In the genomic region with DNA sequence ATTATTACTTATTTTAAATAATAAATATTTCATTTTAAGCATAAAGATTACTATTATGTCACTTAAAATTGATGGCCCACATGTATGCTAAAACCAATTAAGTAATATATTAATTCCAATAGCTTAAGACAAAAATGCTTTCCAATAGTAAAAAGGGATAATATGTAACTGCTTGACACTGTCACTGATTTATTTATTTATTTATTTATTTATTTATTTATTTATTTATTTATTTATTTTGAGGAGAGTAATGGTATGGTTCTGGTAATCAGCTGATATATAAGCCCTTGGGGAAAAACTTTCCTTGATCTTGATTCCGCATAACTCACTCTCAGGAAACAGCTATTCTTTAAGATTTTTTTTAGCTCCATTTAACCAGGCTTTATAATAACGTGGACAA, we compare ENCODE assay signal across 26 cellular contexts.
DNase-seq lines count a peak whose midpoint lies in the region; ATAC-seq, FAIRE-seq and TF ChIP-seq lines count a peak whose summit lies in the region.
"Had no signal": no experiment of that assay in that cellular context is flagged by ENCODE, and none has a peak within 500 bp of the region (broad histone marks: within the 10 kb centered on the region; RNA-seq: fewer than 3 reads in every experiment).

No MANE protein-coding gene starts in this region.

- H4K91ac ChIP-seq in neuronal stem cell (ENCODE audit: low read depth, low read length, poor library complexity), result no peak overlapping the region

- no peak overlapping the region for H3K18ac ChIP-seq in neuronal stem cell (ENCODE audit: low read length)

- H2BK5ac ChIP-seq in neuronal stem cell (ENCODE audit: low read length), result no peak overlapping the region

- H3K4ac ChIP-seq in neuronal stem cell (ENCODE audit: low read length), result no peak overlapping the region

- H3K4me3 ChIP-seq in HEK293 (ENCODE audit: low read depth, low read length) (no peak overlapping the region), neuronal stem cell (ENCODE audit: low read length in 2 of 2) (no peak overlapping the region)
- H3K4me3 ChIP-seq: BLaER1, GM12878 had no signal

- no peak overlapping the region for H3K4me2 ChIP-seq in neuronal stem cell (ENCODE audit: insufficient read depth, low read length, poor library complexity, severe bottlenecking)
- H3K4me2 ChIP-seq: BLaER1 had no signal

- no peak overlapping the region for H2BK15ac ChIP-seq in neuronal stem cell (ENCODE audit: low read length)

- H2BK12ac ChIP-seq in neuronal stem cell (ENCODE audit: low read length), result no peak overlapping the region

- H3K27ac ChIP-seq in HEK293 (ENCODE audit: extremely low read depth, low read depth, low read length) (no peak overlapping the region), neuronal stem cell (replicated peaks; ENCODE audit: low read length) (no peak overlapping the region)
- H3K27ac ChIP-seq: 22Rv1, BLaER1 had no signal

- WGBS in neuronal stem cell (ENCODE audit: extremely low coverage in 2 of 2, insufficient read length in 2 of 2, insufficient replicate concordance in 1 of 2), 2 donors, result no CpG with 5 or more reads among the region's 2 CpGs

- H3K79me1 ChIP-seq in neuronal stem cell (ENCODE audit: low read depth, low read length), result no peaks in the 10 kb centered on the region

- H3K4me3 Mint-ChIP-seq in activated CD8-positive, alpha-beta T cell treated with anti-CD3 and anti-CD28 coated beads, Interleukin-2, amount 10 ng/mL, durations not matched to agents 7 days and 5 days, result no peak overlapping the region
- H3K4me3 Mint-ChIP-seq: B cell; CD14-positive monocyte; CD4-positive, alpha-beta memory T cell; CD4-positive, CD25-positive, alpha-beta regulatory T cell; CD8-positive, alpha-beta memory T cell had no signal

- peak; percentile 53 for FAIRE-seq in A204.1 (lab: Jason Lieb, UNC)
- peak; percentile 26 for FAIRE-seq in frontal cortex (lab: Jason Lieb, UNC)
- FAIRE-seq: GM12878, GM12892, GM18507 had no signal

- H3K4me1 ChIP-seq in HEK293 (ENCODE audit: control insufficient read depth, insufficient read depth, low read length), result no peaks in the 10 kb centered on the region
- H3K4me1 ChIP-seq in neuronal stem cell (ENCODE audit: control insufficient read depth in 2 of 2, insufficient read depth in 1 of 2, low read depth in 1 of 2, low read length in 2 of 2), result no peaks in the 10 kb centered on the region
- H3K4me1 ChIP-seq: BLaER1 had no signal

- H3K9me3 ChIP-seq in HEK293 (ENCODE audit: control insufficient read depth, insufficient read depth, low read depth, low read length) (no peaks in the 10 kb centered on the region), neuronal stem cell (replicated peaks in 1 of 2; ENCODE audit: control insufficient read depth in 2 of 2, insufficient read depth in 1 of 2, low read depth in 1 of 2, low read length in 2 of 2) (no peaks in the 10 kb centered on the region)
- H3K9me3 ChIP-seq: BLaER1 had no signal

- no peak overlapping the region for H3K9ac ChIP-seq in neuronal stem cell (ENCODE audit: low read depth, low read length, poor library complexity)
- H3K9ac ChIP-seq: BLaER1 had no signal

- CTCF ChIA-PET in HEK293 (lab: Yijun Ruan, JAX), result interaction anchor here (0.5 to 0.7 kb wide), 2 partner anchors 120 to 1042 kb away, joined by 3 to 6 read pairs; no protein-coding TSS in a partner anchor
- CTCF ChIA-PET in activated CD8-positive, alpha-beta T cell treated with anti-CD3 and anti-CD28 coated beads, Interleukin-2, amount 10 ng/mL, durations not matched to agents 7 days and 5 days (lab: Charles Lee), result no interaction called here

- no peak overlapping the region for H2AK5ac ChIP-seq in neuronal stem cell (ENCODE audit: low read depth, low read length)

- H3K36me3 Mint-ChIP-seq in activated CD8-positive, alpha-beta T cell treated with anti-CD3 and anti-CD28 coated beads, Interleukin-2, amount 10 ng/mL, durations not matched to agents 7 days and 5 days (ENCODE audit: low read depth), result no peaks in the 10 kb centered on the region
- H3K36me3 Mint-ChIP-seq: CD14-positive monocyte; CD4-positive, alpha-beta memory T cell; CD4-positive, CD25-positive, alpha-beta regulatory T cell; CD8-positive, alpha-beta memory T cell had no signal

- no peak overlapping the region for H4K8ac ChIP-seq in neuronal stem cell (ENCODE audit: low read depth, low read length)

- H2BK120ac ChIP-seq in neuronal stem cell (ENCODE audit: low read depth, low read length), result no peak overlapping the region

- DNase-seq in frontal cortex (ENCODE audit: low spot score in 2 of 2) (no peak), activated T-cell treated with anti-CD3 and anti-CD28 coated beads for 4 hours (no peak), neuronal stem cell (ENCODE audit: low spot score) (no peak)
- DNase-seq in activated CD8-positive, alpha-beta T cell treated with anti-CD3 and anti-CD28 coated beads, Interleukin-2, amount 10 ng/mL, durations not matched to agents 7 days and 5 days, result no peak
- DNase-seq: AML-193; C1 segment of cervical spinal cord; CD4-positive, alpha-beta memory T cell; CD4-positive, CD25-positive, alpha-beta regulatory T cell; CD8-positive, alpha-beta memory T cell; COR-L47; DMS 273 treated with DMSO at 0.1 percent for 48 hours; DMS153; DMS53; DMS79; DND-41; EL; GDM1 had no signal

- no peak overlapping the region for H3K14ac ChIP-seq in neuronal stem cell (ENCODE audit: low read length)

- H2AFZ ChIP-seq in neuronal stem cell (ENCODE audit: low read length), result no peak overlapping the region

- H3K27me3 ChIP-seq in neuronal stem cell (ENCODE audit: control insufficient read depth in 3 of 3, insufficient read depth in 3 of 3, low read depth in 1 of 3, low read length in 3 of 3), result no peaks in the 10 kb centered on the region
- H3K27me3 ChIP-seq: BLaER1 had no signal

- TF ChIP-seq CTCF in HEK293 (tag by site-specific recombination; IDR thresholded peaks at IDR 0.05), result no peak

- POLR2A ChIA-PET in HEK293 (lab: Yijun Ruan, JAX), result no interaction called here
- POLR2A ChIA-PET in activated CD8-positive, alpha-beta T cell treated with anti-CD3 and anti-CD28 coated beads, Interleukin-2, amount 10 ng/mL, durations not matched to agents 7 days and 5 days (lab: Charles Lee), result no interaction called here

- no peaks in the 10 kb centered on the region for H3K27me3 Mint-ChIP-seq in activated CD8-positive, alpha-beta T cell treated with anti-CD3 and anti-CD28 coated beads, Interleukin-2, amount 10 ng/mL, durations not matched to agents 7 days and 5 days (ENCODE audit: low read depth)
- H3K27me3 Mint-ChIP-seq: B cell; CD4-positive, alpha-beta memory T cell; CD4-positive, CD25-positive, alpha-beta regulatory T cell; CD8-positive, alpha-beta memory T cell had no signal

- ATAC-seq in activated CD8-positive, alpha-beta T cell treated with anti-CD3 and anti-CD28 coated beads, Interleukin-2, amount 10 ng/mL, durations not matched to agents 7 days and 5 days, result no peak
- ATAC-seq: GM12878 had no signal

- no peak overlapping the region for H3K27ac Mint-ChIP-seq in activated CD8-positive, alpha-beta T cell treated with anti-CD3 and anti-CD28 coated beads, Interleukin-2, amount 10 ng/mL, durations not matched to agents 7 days and 5 days
- H3K27ac Mint-ChIP-seq: B cell; CD14-positive monocyte; CD4-positive, alpha-beta memory T cell; CD4-positive, CD25-positive, alpha-beta regulatory T cell; CD8-positive, alpha-beta memory T cell had no signal

- no peak overlapping the region for H3K23ac ChIP-seq in neuronal stem cell (ENCODE audit: low read depth, low read length, poor library complexity)

- H3K4me1 Mint-ChIP-seq in activated CD8-positive, alpha-beta T cell treated with anti-CD3 and anti-CD28 coated beads, Interleukin-2, amount 10 ng/mL, durations not matched to agents 7 days and 5 days (ENCODE audit: low read depth), result no peaks in the 10 kb centered on the region
- H3K4me1 Mint-ChIP-seq: B cell; CD14-positive monocyte; CD4-positive, alpha-beta memory T cell; CD4-positive, CD25-positive, alpha-beta regulatory T cell; CD8-positive, alpha-beta memory T cell had no signal

- peaks cover 14% of the 10 kb centered on the region for H3K9me3 Mint-ChIP-seq in activated CD8-positive, alpha-beta T cell treated with anti-CD3 and anti-CD28 coated beads, Interleukin-2, amount 10 ng/mL, durations not matched to agents 7 days and 5 days (ENCODE audit: insufficient read depth)

- no peaks in the 10 kb centered on the region for H3K36me3 ChIP-seq in HEK293 (ENCODE audit: control insufficient read depth in 2 of 2, insufficient read depth in 1 of 2, low read length in 2 of 2)
- H3K36me3 ChIP-seq in neuronal stem cell (replicated peaks in 1 of 2; ENCODE audit: control insufficient read depth in 2 of 2, insufficient read depth in 2 of 2, low read length in 2 of 2), result no peaks in the 10 kb centered on the region
- H3K36me3 ChIP-seq: BLaER1 had no signal

TF ChIP-seq in HEK293, 187 proteins besides CTCF, POLR2A, EP300 and RAD21 (continues in another document):
- TF ChIP-seq ZNF26 (tag by site-specific recombination; IDR thresholded peaks at IDR 0.05) (no peak), ZNF510 (tag by site-specific recombination; IDR thresholded peaks at IDR 0.05; ENCODE audit: insufficient replicate concordance) (peak; percentile 79), ZNF133 (tag by site-specific recombination; IDR thresholded peaks at IDR 0.05) (no peak), IKZF3 (tag by site-specific recombination; IDR thresholded peaks at IDR 0.05) (no peak)
